ENCODE assay signal across 30 cellular contexts in the genomic region with DNA sequence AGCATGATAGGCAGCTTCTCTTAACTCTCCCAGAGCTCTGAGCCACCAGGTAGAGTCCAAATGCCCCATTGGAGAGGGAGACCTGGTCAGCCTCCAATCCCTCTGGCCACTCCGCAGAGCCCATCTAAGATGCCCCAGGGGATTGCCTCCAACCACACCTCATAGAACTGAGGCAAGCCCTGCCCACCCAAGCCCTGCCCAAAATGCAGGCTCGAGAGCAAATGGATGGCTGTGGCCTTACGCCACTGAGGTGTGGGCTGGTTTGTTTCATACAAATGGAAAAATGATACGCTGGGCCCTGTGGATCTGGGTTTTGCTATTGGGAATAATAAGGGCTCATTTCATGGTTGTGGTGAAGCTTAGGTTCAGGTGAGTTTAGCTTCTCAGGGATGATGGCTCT. TPM values are rescaled to one million over a fixed set of nuclear protein-coding genes. Genes with fewer than 3 reads are reported as not detected.
"Had no signal": no experiment of that assay in that cellular context is flagged by ENCODE, and none has a peak within 500 bp of the region (broad histone marks: within the 10 kb centered on the region; RNA-seq: fewer than 3 reads in every experiment).

No MANE protein-coding gene starts in this region.

- H3K9me3 Mint-ChIP-seq: mesothelial cell of epicardium; natural killer cell treated with Interleukin-12 subunit alpha and Interleukin-12 subunit beta and Interleukin-15 and Interleukin-18, amount 100 ng/mL, for 72 hours; neural progenitor cell; stimulated activated naive B cell treated with anti-CD40 and anti-IgM and Interleukin-4, amounts not matched to agents 10 μg/mL and 1 μg/mL and 100 μg/mL, for 72 hours; stimulated activated naive CD8-positive, alpha-beta T cell treated with anti-CD3 and anti-CD28 coated beads, Interleukin-15, Interleukin-2, amounts not matched to agents 100 ng/mL and 50 ng/mL, for 24 hours had no signal

- H3K27ac Mint-ChIP-seq: mesothelial cell of epicardium; naive B cell; natural killer cell treated with Interleukin-12 subunit alpha and Interleukin-12 subunit beta and Interleukin-15 and Interleukin-18, amount 100 ng/mL, for 72 hours; neural progenitor cell; stimulated activated naive B cell treated with anti-CD40 and anti-IgM and Interleukin-4, amounts not matched to agents 10 μg/mL and 1 μg/mL and 100 μg/mL, for 72 hours; stimulated activated naive CD8-positive, alpha-beta T cell treated with anti-CD3 and anti-CD28 coated beads, Interleukin-15, Interleukin-2, amounts not matched to agents 100 ng/mL and 50 ng/mL, for 24 hours had no signal

- H3K4me3 ChIP-seq: esophagus muscularis mucosa, gastroesophageal sphincter, heart left ventricle, hepatocyte, left lung, mucosa of descending colon, neural progenitor cell, ovary, right lobe of liver, thoracic aorta, tibial nerve, upper lobe of right lung, uterus had no signal

- H3K4me3 Mint-ChIP-seq: mesothelial cell of epicardium; natural killer cell treated with Interleukin-12 subunit alpha and Interleukin-12 subunit beta and Interleukin-15 and Interleukin-18, amount 100 ng/mL, for 72 hours; neural progenitor cell; stimulated activated naive B cell treated with anti-CD40 and anti-IgM and Interleukin-4, amounts not matched to agents 10 μg/mL and 1 μg/mL and 100 μg/mL, for 72 hours; stimulated activated naive CD8-positive, alpha-beta T cell treated with anti-CD3 and anti-CD28 coated beads, Interleukin-15, Interleukin-2, amounts not matched to agents 100 ng/mL and 50 ng/mL, for 24 hours had no signal

- H3K36me3 Mint-ChIP-seq: mesothelial cell of epicardium; naive B cell; natural killer cell treated with Interleukin-12 subunit alpha and Interleukin-12 subunit beta and Interleukin-15 and Interleukin-18, amount 100 ng/mL, for 72 hours; neural progenitor cell; stimulated activated naive B cell treated with anti-CD40 and anti-IgM and Interleukin-4, amounts not matched to agents 10 μg/mL and 1 μg/mL and 100 μg/mL, for 72 hours had no signal

- H3K27ac ChIP-seq: esophagus muscularis mucosa, foreskin keratinocyte, gastroesophageal sphincter, hepatocyte, left lung, neural progenitor cell, ovary, right lobe of liver, thoracic aorta, upper lobe of right lung, uterus had no signal

- H3K36me3 ChIP-seq: esophagus muscularis mucosa, gastroesophageal sphincter, heart left ventricle, left lung, neural progenitor cell, ovary, right lobe of liver, thoracic aorta, tibial nerve, upper lobe of right lung, uterus had no signal

- DNase-seq: effector memory CD4-positive, alpha-beta T cell; foreskin keratinocyte; kidney; mesenchymal stem cell; naive B cell; ovary; retina; right lobe of liver; small intestine; stimulated activated CD4-positive, alpha-beta T cell treated with anti-CD3 and anti-CD28 coated beads, Interleukin-15, amount 100 ng/mL, for 24 hours; stimulated activated CD4-positive, alpha-beta T cell treated with anti-CD3 and anti-CD28 coated beads, Interleukin-2, amount 100 ng/mL, for 48 hours; stimulated activated naive B cell treated with anti-CD40 and anti-IgM and Interleukin-4, amounts not matched to agents 10 μg/mL and 1 μg/mL and 100 μg/mL, for 72 hours; upper lobe of right lung; uterus had no signal

- H3K27me3 ChIP-seq: foreskin keratinocyte, ovary, right lobe of liver, upper lobe of right lung had no signal

- H3K4me2 ChIP-seq: hepatocyte, neural progenitor cell had no signal

- H3K4me1 ChIP-seq: neural progenitor cell, uterus had no signal

- H3K9ac ChIP-seq: neural progenitor cell had no signal

- H3K9me3 ChIP-seq: esophagus muscularis mucosa, gastroesophageal sphincter, heart left ventricle, left lung, mucosa of descending colon, ovary, right lobe of liver, thoracic aorta, tibial nerve, upper lobe of right lung, uterus had no signal

RNA-seq across cellular contexts. Expression of a gene that starts 3.0 kb away (rescaled TPM):
- total RNA-seq: endothelial cell of umbilical vein, fibroblast of lung, lung microvascular endothelial cell, pulmonary artery endothelial cell had no signal
- polyA plus RNA-seq: endothelial cell of umbilical vein, fibroblast of lung had no signal
